Comparison of ENCODE assay signal across 19 cellular contexts in genomic region chr4:100083289-100083688, GRCh38.
DNase-seq lines count a peak whose midpoint lies in the region; ATAC-seq, FAIRE-seq and TF ChIP-seq lines count a peak whose summit lies in the region.
"Had no signal": no experiment of that assay in that cellular context is flagged by ENCODE, and none has a peak within 500 bp of the region (broad histone marks: within the 10 kb centered on the region; RNA-seq: fewer than 3 reads in every experiment).

No MANE protein-coding gene starts in this region.

- POLR2A ChIA-PET in activated CD8-positive, alpha-beta T cell treated with anti-CD3 and anti-CD28 coated beads for 36 hours (lab: Charles Lee) = interaction anchor here (1.2 to 1.9 kb wide), 3 partner anchors 9 to 132 kb away, joined by 3 to 7 read pairs (median 5); no protein-coding TSS in a partner anchor
- POLR2A ChIA-PET in activated CD8-positive, alpha-beta T cell treated with anti-CD3 and anti-CD28 coated beads, Interleukin-2, amount 10 ng/mL, durations not matched to agents 7 days and 5 days (lab: Charles Lee) = no interaction called here

- intact Hi-C loops in activated CD8-positive, alpha-beta T cell treated with anti-CD3 and anti-CD28 coated beads for 36 hours (cut with micrococcal nuclease) = no loop called here

- no peak for DNase-seq in activated CD8-positive, alpha-beta T cell treated with anti-CD3 and anti-CD28 coated beads for 36 hours
- no peak for DNase-seq in activated CD8-positive, alpha-beta T cell treated with anti-CD3 and anti-CD28 coated beads, Interleukin-2, amount 10 ng/mL, durations not matched to agents 7 days and 5 days
- DNase-seq in urothelium cell line (ENCODE audit: low spot score) (no peak), G401 (ENCODE audit: low spot score) (no peak)
- no peak for DNase-seq in activated CD8-positive, alpha-beta memory T cell treated with anti-CD3 and anti-CD28 coated beads, Interleukin-2, amount 50 U/mL, for 4 hours
- DNase-seq: activated CD8-positive, alpha-beta memory T cell treated with anti-CD3 and anti-CD28 coated beads, Interleukin-2, amount 50 U/mL, for 48 hours; amygdala; cerebellar nuclear complex; endodermal cell; hippocampal formation; NCI-H1694 treated with DMSO at 0.1 percent for 48 hours; SHP77 treated with DMSO at 0.1 percent for 48 hours; stimulated activated CD4-positive, alpha-beta T cell treated with anti-CD3 and anti-CD28 coated beads, Interleukin-12 subunit alpha, Interleukin-12 subunit beta, amount 100 ng/mL, for 4 hours had no signal

- in situ Hi-C loops in G401 (cut with HindIII; ENCODE audit: low sequenced_read_pairs) = no loop called here

- H3K4me1 Mint-ChIP-seq in activated CD8-positive, alpha-beta T cell treated with anti-CD3 and anti-CD28 coated beads for 36 hours (ENCODE audit: low read depth) = peaks cover 44% of the 10 kb centered on the region
- H3K4me1 Mint-ChIP-seq in activated CD8-positive, alpha-beta T cell treated with anti-CD3 and anti-CD28 coated beads, Interleukin-2, amount 10 ng/mL, durations not matched to agents 7 days and 5 days (ENCODE audit: low read depth) = no peaks in the 10 kb centered on the region
- H3K4me1 Mint-ChIP-seq in activated T-helper 17 cell treated with anti-CD3 and anti-CD28 coated beads, Interleukin-2, amount 50 U/mL, for 72 hours = peaks cover 42% of the 10 kb centered on the region
- H3K4me1 Mint-ChIP-seq: endodermal cell had no signal

- peak overlapping the region; percentile 8 for H3K27ac Mint-ChIP-seq in activated CD8-positive, alpha-beta T cell treated with anti-CD3 and anti-CD28 coated beads for 36 hours
- H3K27ac Mint-ChIP-seq in activated CD8-positive, alpha-beta T cell treated with anti-CD3 and anti-CD28 coated beads, Interleukin-2, amount 10 ng/mL, durations not matched to agents 7 days and 5 days = no peak overlapping the region
- H3K27ac Mint-ChIP-seq in activated T-helper 17 cell treated with anti-CD3 and anti-CD28 coated beads, Interleukin-2, amount 50 U/mL, for 72 hours = peak overlapping the region; percentile 86
- H3K27ac Mint-ChIP-seq: endodermal cell had no signal

- CTCF ChIA-PET in activated CD8-positive, alpha-beta T cell treated with anti-CD3 and anti-CD28 coated beads for 36 hours (lab: Charles Lee) = interaction anchor here (0.6 to 4.9 kb wide), 5 partner anchors 10 to 849 kb away, joined by 3 to 45 read pairs (median 7); no protein-coding TSS in a partner anchor
- CTCF ChIA-PET in activated CD8-positive, alpha-beta T cell treated with anti-CD3 and anti-CD28 coated beads, Interleukin-2, amount 10 ng/mL, durations not matched to agents 7 days and 5 days (lab: Charles Lee) = interaction anchor here (1.0 to 6.6 kb wide), 4 partner anchors 9 to 85 kb away, joined by 3 to 57 read pairs (median 6); no protein-coding TSS in a partner anchor

- H3K4me3 Mint-ChIP-seq in activated CD8-positive, alpha-beta T cell treated with anti-CD3 and anti-CD28 coated beads for 36 hours = no peak overlapping the region
- H3K4me3 Mint-ChIP-seq in activated CD8-positive, alpha-beta T cell treated with anti-CD3 and anti-CD28 coated beads, Interleukin-2, amount 10 ng/mL, durations not matched to agents 7 days and 5 days = no peak overlapping the region
- peak overlapping the region; percentile 37 for H3K4me3 Mint-ChIP-seq in activated T-helper 17 cell treated with anti-CD3 and anti-CD28 coated beads, Interleukin-2, amount 50 U/mL, for 72 hours
- H3K4me3 Mint-ChIP-seq: endodermal cell; neural crest cell; T-helper 1 cell treated with Interleukin-12 subunit alpha and Interleukin-12 subunit beta and Interleukin-4 antibody, amounts not matched to agents 30 μg/mL and 1 μg/mL, for 36 hours had no signal

- no peaks in the 10 kb centered on the region for H3K36me3 Mint-ChIP-seq in activated CD8-positive, alpha-beta T cell treated with anti-CD3 and anti-CD28 coated beads for 36 hours (ENCODE audit: low read depth)
- no peaks in the 10 kb centered on the region for H3K36me3 Mint-ChIP-seq in activated CD8-positive, alpha-beta T cell treated with anti-CD3 and anti-CD28 coated beads, Interleukin-2, amount 10 ng/mL, durations not matched to agents 7 days and 5 days (ENCODE audit: low read depth)
- H3K36me3 Mint-ChIP-seq in activated T-helper 17 cell treated with anti-CD3 and anti-CD28 coated beads, Interleukin-2, amount 50 U/mL, for 72 hours (ENCODE audit: low read depth) = no peaks in the 10 kb centered on the region

- no peak for FAIRE-seq in urothelium cell line (lab: Jason Lieb, UNC)
- FAIRE-seq: A549 had no signal

- no peak for TF ChIP-seq CTCF in activated CD8-positive, alpha-beta T cell treated with anti-CD3 and anti-CD28 coated beads for 36 hours (IDR thresholded peaks at IDR 0.05)

- H3K9me3 Mint-ChIP-seq in activated CD8-positive, alpha-beta T cell treated with anti-CD3 and anti-CD28 coated beads for 36 hours = no peaks in the 10 kb centered on the region
- no peaks in the 10 kb centered on the region for H3K9me3 Mint-ChIP-seq in activated CD8-positive, alpha-beta T cell treated with anti-CD3 and anti-CD28 coated beads, Interleukin-2, amount 10 ng/mL, durations not matched to agents 7 days and 5 days (ENCODE audit: insufficient read depth)
- peaks cover 10% of the 10 kb centered on the region for H3K9me3 Mint-ChIP-seq in activated T-helper 17 cell treated with anti-CD3 and anti-CD28 coated beads, Interleukin-2, amount 50 U/mL, for 72 hours
- H3K9me3 Mint-ChIP-seq: endodermal cell had no signal

- peaks cover 1% of the 10 kb centered on the region for H3K27me3 Mint-ChIP-seq in activated CD8-positive, alpha-beta T cell treated with anti-CD3 and anti-CD28 coated beads for 36 hours
- no peaks in the 10 kb centered on the region for H3K27me3 Mint-ChIP-seq in activated CD8-positive, alpha-beta T cell treated with anti-CD3 and anti-CD28 coated beads, Interleukin-2, amount 10 ng/mL, durations not matched to agents 7 days and 5 days (ENCODE audit: low read depth)
- peaks cover 5% of the 10 kb centered on the region for H3K27me3 Mint-ChIP-seq in activated T-helper 17 cell treated with anti-CD3 and anti-CD28 coated beads, Interleukin-2, amount 50 U/mL, for 72 hours

- peak; percentile 45 for ATAC-seq in activated CD8-positive, alpha-beta T cell treated with anti-CD3 and anti-CD28 coated beads for 36 hours
- ATAC-seq in activated CD8-positive, alpha-beta T cell treated with anti-CD3 and anti-CD28 coated beads, Interleukin-2, amount 10 ng/mL, durations not matched to agents 7 days and 5 days = no peak
- ATAC-seq in GM19463 (IDR thresholded peaks at IDR 0.05; ENCODE audit: unreplicated experiment) (peak; percentile 51), HG02981 (IDR thresholded peaks at IDR 0.05; ENCODE audit: unreplicated experiment) (peak; percentile 36)
- ATAC-seq in activated T-helper 17 cell treated with anti-CD3 and anti-CD28 coated beads, Interleukin-2, amount 50 U/mL, for 72 hours (replicated peaks) = peak; percentile 76
- ATAC-seq: A549 had no signal
